1 cellular context compared by ENCODE assay signal in genomic region chr7:113118074-113118959, GRCh38.
TF ChIP-seq lines count a peak whose summit lies in the region.

Gene SMIM30 (minus strand): TSS chr7:113118554. CDS start chr7:113117578, 976 bp downstream.

TF ChIP-seq in HepG2, 621 proteins besides CTCF, POLR2A, EP300 and RAD21 (continued from another document and continues in another):
- TF ChIP-seq ZNF574 (CRISPR knock-in tag; IDR thresholded peaks at IDR 0.05): peak; percentile 83
- TF ChIP-seq FUBP1 (CRISPR knock-in tag; IDR thresholded peaks at IDR 0.05; ENCODE audit: borderline replicate concordance): no peak
- no peak for TF ChIP-seq CHD2 (IDR thresholded peaks at IDR 0.05; ENCODE audit: low read depth, low read length)
- TF ChIP-seq ZNF891 (CRISPR knock-in tag; IDR thresholded peaks at IDR 0.05): no peak
- no peak for TF ChIP-seq ZBTB42 (CRISPR knock-in tag; IDR thresholded peaks at IDR 0.05)
- no peak for TF ChIP-seq PATZ1 (CRISPR knock-in tag; IDR thresholded peaks at IDR 0.05)
- no peak for TF ChIP-seq ZNF180 (CRISPR knock-in tag; IDR thresholded peaks at IDR 0.05; ENCODE audit: borderline replicate concordance, low read depth)
- no peak for TF ChIP-seq HMGA1 (CRISPR knock-in tag; conservative IDR thresholded peaks at IDR 0.05)
- TF ChIP-seq ZBTB7A (CRISPR knock-in tag; IDR thresholded peaks at IDR 0.05): no peak
- 0 out of 2 replicates have a peak, but pooled peaks have one; percentile 40 for TF ChIP-seq ZNF44 (CRISPR knock-in tag; IDR thresholded peaks at IDR 0.05)
- no peak for TF ChIP-seq REPIN1 (CRISPR knock-in tag; IDR thresholded peaks at IDR 0.05; ENCODE audit: borderline replicate concordance, low read depth)
- TF ChIP-seq SCMH1 (CRISPR knock-in tag; IDR thresholded peaks at IDR 0.05; ENCODE audit: borderline replicate concordance): no peak
- TF ChIP-seq CENPBD1 (CRISPR knock-in tag; IDR thresholded peaks at IDR 0.05; ENCODE audit: borderline replicate concordance, low read depth): no peak
- TF ChIP-seq FOXA3 (CRISPR knock-in tag; IDR thresholded peaks at IDR 0.05): peak; percentile 38
- TF ChIP-seq ZNF501 (CRISPR knock-in tag; IDR thresholded peaks at IDR 0.05): peak; percentile 62; the same call in 1 of the 2 replicates
- no peak for TF ChIP-seq GABPA (IDR thresholded peaks at IDR 0.05; ENCODE audit: low read depth, low read length)
- TF ChIP-seq GABPA (CRISPR knock-in tag; IDR thresholded peaks at IDR 0.05; ENCODE audit: low read depth): peak; percentile 64
- TF ChIP-seq PHB2 (IDR thresholded peaks at IDR 0.05; ENCODE audit: partially characterized antibody): no peak
- no peak for TF ChIP-seq ZBTB43 (CRISPR knock-in tag; conservative IDR thresholded peaks at IDR 0.05)
- TF ChIP-seq MXD1 (CRISPR knock-in tag; IDR thresholded peaks at IDR 0.05): no peak
- TF ChIP-seq ZBTB39 (CRISPR knock-in tag; IDR thresholded peaks at IDR 0.05): no peak
- TF ChIP-seq HNF1A (IDR thresholded peaks at IDR 0.05; ENCODE audit: low read depth): no peak
- no peak for TF ChIP-seq HNF1A (CRISPR knock-in tag; IDR thresholded peaks at IDR 0.05; ENCODE audit: borderline replicate concordance)
- TF ChIP-seq NR0B2 (CRISPR knock-in tag; IDR thresholded peaks at IDR 0.05): no peak
- peak; percentile 72; the same call in 1 of the 2 replicates for TF ChIP-seq KMT2A (CRISPR knock-in tag; IDR thresholded peaks at IDR 0.05)
- no peak for TF ChIP-seq ZNF282 (IDR thresholded peaks at IDR 0.05; ENCODE audit: partially characterized antibody)
- TF ChIP-seq ZC3H13 (CRISPR knock-in tag; IDR thresholded peaks at IDR 0.05): no peak
- TF ChIP-seq ZMAT3 (CRISPR knock-in tag; conservative IDR thresholded peaks at IDR 0.05): no peak
- TF ChIP-seq ZNF143 (CRISPR knock-in tag; IDR thresholded peaks at IDR 0.05): peak; percentile 95
- no peak for TF ChIP-seq PAX8 (CRISPR knock-in tag; IDR thresholded peaks at IDR 0.05; ENCODE audit: borderline replicate concordance)
- no peak for TF ChIP-seq TOPORS (CRISPR knock-in tag; IDR thresholded peaks at IDR 0.05)
- TF ChIP-seq ZNF747 (CRISPR knock-in tag; IDR thresholded peaks at IDR 0.05; ENCODE audit: borderline replicate concordance): no peak
- no peak for TF ChIP-seq CENPX (CRISPR knock-in tag; IDR thresholded peaks at IDR 0.05)
- no peak for TF ChIP-seq TFAP4 (IDR thresholded peaks at IDR 0.05; ENCODE audit: borderline replicate concordance, low read depth)
- TF ChIP-seq ERF (CRISPR knock-in tag; IDR thresholded peaks at IDR 0.05): no peak
- TF ChIP-seq TBX3 (IDR thresholded peaks at IDR 0.05; ENCODE audit: borderline replicate concordance): no peak
- TF ChIP-seq PTBP1 (IDR thresholded peaks at IDR 0.05; ENCODE audit: low read depth, low read length, poor library complexity, severe bottlenecking): no peak
- no peak for TF ChIP-seq SNAPC2 (CRISPR knock-in tag; IDR thresholded peaks at IDR 0.05)
- TF ChIP-seq IKZF5 (CRISPR knock-in tag; IDR thresholded peaks at IDR 0.05): peak; percentile 64
- no peak for TF ChIP-seq ZFAT (CRISPR knock-in tag; conservative IDR thresholded peaks at IDR 0.05)
- no peak for TF ChIP-seq TCF7 (IDR thresholded peaks at IDR 0.05; ENCODE audit: low read depth)
- no peak for TF ChIP-seq MTA3 (CRISPR knock-in tag; IDR thresholded peaks at IDR 0.05)
- no peak for TF ChIP-seq ATF3 (CRISPR knock-in tag; IDR thresholded peaks at IDR 0.05)
- no peak for TF ChIP-seq IKZF4 (CRISPR knock-in tag; IDR thresholded peaks at IDR 0.05; ENCODE audit: borderline replicate concordance, low read depth, not compliant biosample characterization)
- no peak for TF ChIP-seq PCBP2 (optimal IDR thresholded peaks at IDR 0.05; ENCODE audit: low read depth, low read length, poor library complexity, severe bottlenecking)
- TF ChIP-seq ZBTB38 (CRISPR knock-in tag; IDR thresholded peaks at IDR 0.05): peak; percentile 54; the same call in 1 of the 2 replicates
- no peak for TF ChIP-seq ZNF33A (CRISPR knock-in tag; IDR thresholded peaks at IDR 0.05; ENCODE audit: borderline replicate concordance)
- no peak for TF ChIP-seq ZNF564 (CRISPR knock-in tag; IDR thresholded peaks at IDR 0.05)
